8 cellular contexts compared by ENCODE assay signal in genomic region chr6:37103169-37104039, GRCh38.
DNase-seq lines count a peak whose midpoint lies in the region; ATAC-seq, FAIRE-seq and TF ChIP-seq lines count a peak whose summit lies in the region.

No MANE protein-coding gene starts in this region.

- H3K27me3 ChIP-seq in heart left ventricle, result no peaks in the 10 kb centered on the region
- no peaks in the 10 kb centered on the region for H3K27me3 ChIP-seq in parathyroid adenoma (ENCODE audit: control insufficient read depth, insufficient read depth, low read length)

- TF ChIP-seq CTCF in AG09309 (IDR thresholded peaks at IDR 0.05; ENCODE audit: control insufficient read depth, insufficient read depth, low read depth, low read length, missing control alignments) (no peak), HFFc6 (IDR thresholded peaks at IDR 0.05) (no peak), heart left ventricle (IDR thresholded peaks at IDR 0.05) (no peak), parathyroid adenoma (IDR thresholded peaks at IDR 0.05) (peak; percentile 4)

- H3K9me3 Mint-ChIP-seq in HFFc6, result no peaks in the 10 kb centered on the region
- no peaks in the 10 kb centered on the region for H3K9me3 Mint-ChIP-seq in activated naive CD8-positive, alpha-beta T cell treated with anti-CD3 and anti-CD28 coated beads, Interleukin-2, amount 10 ng/mL, durations not matched to agents 7 days and 5 days

- TF ChIP-seq POLR2A in heart left ventricle (IDR thresholded peaks at IDR 0.05) (no peak), GM12892 (IDR thresholded peaks at IDR 0.05; ENCODE audit: low read depth, low read length) (no peak)

- peak overlapping the region; percentile 57 to 93 (median 83) for H3K27ac ChIP-seq in heart left ventricle
- peak overlapping the region; percentile 88 for H3K27ac ChIP-seq in parathyroid adenoma

- no peak for ATAC-seq in activated naive CD8-positive, alpha-beta T cell treated with anti-CD3 and anti-CD28 coated beads, Interleukin-2, amount 10 ng/mL, durations not matched to agents 7 days and 5 days (ENCODE audit: low read depth)
- peak; percentile 45 to 73 (median 52) for ATAC-seq in heart left ventricle
- no peak for ATAC-seq in GM18907 (IDR thresholded peaks at IDR 0.05; ENCODE audit: unreplicated experiment)

- no peaks in the 10 kb centered on the region for H3K36me3 Mint-ChIP-seq in HFFc6 (ENCODE audit: low read depth)
- no peaks in the 10 kb centered on the region for H3K36me3 Mint-ChIP-seq in activated naive CD8-positive, alpha-beta T cell treated with anti-CD3 and anti-CD28 coated beads, Interleukin-2, amount 10 ng/mL, durations not matched to agents 7 days and 5 days

- 22 to 35% (median 30%) methylated on average over 10 of the region's 10 CpGs for WGBS in heart left ventricle, 4 donors

- H3K79me2 ChIP-seq in parathyroid adenoma, result no peaks in the 10 kb centered on the region

- peaks cover 8 to 37% (median 19%) of the 10 kb centered on the region in 12 donors for H3K4me1 ChIP-seq in heart left ventricle
- peaks cover 17% of the 10 kb centered on the region for H3K4me1 ChIP-seq in parathyroid adenoma

- peak overlapping the region; percentile 77 for H2AFZ ChIP-seq in parathyroid adenoma

- H3K9ac ChIP-seq in parathyroid adenoma, result no peak overlapping the region

- FAIRE-seq in GM12892 (lab: Jason Lieb, UNC), result no peak

- peaks cover 7% of the 10 kb centered on the region for H3K27me3 Mint-ChIP-seq in HFFc6 (ENCODE audit: insufficient read depth)
- no peaks in the 10 kb centered on the region for H3K27me3 Mint-ChIP-seq in activated naive CD8-positive, alpha-beta T cell treated with anti-CD3 and anti-CD28 coated beads, Interleukin-2, amount 10 ng/mL, durations not matched to agents 7 days and 5 days

- H3K4me1 Mint-ChIP-seq in HFFc6 (ENCODE audit: low read depth), result peaks cover 21% of the 10 kb centered on the region
- H3K4me1 Mint-ChIP-seq in activated naive CD8-positive, alpha-beta T cell treated with anti-CD3 and anti-CD28 coated beads, Interleukin-2, amount 10 ng/mL, durations not matched to agents 7 days and 5 days, result peaks cover 35% of the 10 kb centered on the region

- peak overlapping the region; percentile 87 for H3K27ac Mint-ChIP-seq in HFFc6
- H3K27ac Mint-ChIP-seq in activated naive CD8-positive, alpha-beta T cell treated with anti-CD3 and anti-CD28 coated beads, Interleukin-2, amount 10 ng/mL, durations not matched to agents 7 days and 5 days, result peak overlapping the region; percentile 78

- H3K4me3 Mint-ChIP-seq in HFFc6, result peak overlapping the region; percentile 84
- H3K4me3 Mint-ChIP-seq in activated naive CD8-positive, alpha-beta T cell treated with anti-CD3 and anti-CD28 coated beads, Interleukin-2, amount 10 ng/mL, durations not matched to agents 7 days and 5 days, result peak overlapping the region; percentile 60

- H3K9me3 ChIP-seq in heart left ventricle, result no peaks in the 10 kb centered on the region
- no peaks in the 10 kb centered on the region for H3K9me3 ChIP-seq in parathyroid adenoma (ENCODE audit: control insufficient read depth, low read length)

- H3K4me3 ChIP-seq in AG09309 (ENCODE audit: control insufficient read depth, low read depth, low read length), result peak overlapping the region; percentile 31
- H3K4me3 ChIP-seq in heart left ventricle, result peak overlapping the region in 11 of 12 donors; percentile 23 to 64 (median 50)
- peak overlapping the region; percentile 60 for H3K4me3 ChIP-seq in parathyroid adenoma (ENCODE audit: low read depth, low read length)

- no peaks in the 10 kb centered on the region for H3K36me3 ChIP-seq in heart left ventricle
- H3K36me3 ChIP-seq in parathyroid adenoma (ENCODE audit: control insufficient read depth, insufficient read depth, low read length), result no peaks in the 10 kb centered on the region

- no peak for DNase-seq in AG09309 (ENCODE audit: low read depth)
- no peak for DNase-seq in HFFc6
- peak; percentile 75 to 92 for DNase-seq in NCI-H526 (lab: John Stamatoyannopoulos, UW)
- no peak for DNase-seq in activated naive CD8-positive, alpha-beta T cell treated with anti-CD3 and anti-CD28 coated beads, Interleukin-2, amount 10 ng/mL, durations not matched to agents 7 days and 5 days
- DNase-seq in heart left ventricle, result peak; percentile 61 to 78 (median 71)
- DNase-seq in GM12892 (ENCODE audit: insufficient read length), result no peak

- H3K4me2 ChIP-seq in parathyroid adenoma (ENCODE audit: low read length), result peak overlapping the region; percentile 69

- POLR2A ChIA-PET in activated naive CD8-positive, alpha-beta T cell treated with anti-CD3 and anti-CD28 coated beads, Interleukin-2, amount 10 ng/mL, durations not matched to agents 7 days and 5 days (lab: Charles Lee), result interaction anchor here (0.9 to 3.0 kb wide), 7 partner anchors 10 to 73 kb away, joined by 3 to 19 read pairs (median 10); partner anchors contain the start of gene PIM1

- intact Hi-C loops in heart left ventricle (cut with DNase I), result loop anchor here in 5 of 10 donors (2.0 to 10.0 kb wide), 6 partner anchors 49 to 69 kb away; partner anchors contain the start of gene PIM1 (in 2 of the 5)

Comparison
In these comparisons a context has a peak if more than half of its experiments do, and no peak if none do; other contexts are left out.
1. DNase-seq: peak in NCI-H526 (2 of 2) and heart left ventricle (5 of 5); none in AG09309 (single experiment), HFFc6 (single experiment), activated naive CD8-positive, alpha-beta T cell treated with anti-CD3 and anti-CD28 coated beads, Interleukin-2, amount 10 ng/mL, durations not matched to agents 7 days and 5 days (single experiment) and GM12892 (single experiment).
2. ATAC-seq: peak in heart left ventricle (4 of 4); none in activated naive CD8-positive, alpha-beta T cell treated with anti-CD3 and anti-CD28 coated beads, Interleukin-2, amount 10 ng/mL, durations not matched to agents 7 days and 5 days (single experiment) and GM18907 (single experiment).
3. Peak in every context shown above with its lines, with median percentiles within 50 percentile points of each other: H3K4me3 ChIP-seq.